ENCODE assay signal across 23 cellular contexts in the genomic region with DNA sequence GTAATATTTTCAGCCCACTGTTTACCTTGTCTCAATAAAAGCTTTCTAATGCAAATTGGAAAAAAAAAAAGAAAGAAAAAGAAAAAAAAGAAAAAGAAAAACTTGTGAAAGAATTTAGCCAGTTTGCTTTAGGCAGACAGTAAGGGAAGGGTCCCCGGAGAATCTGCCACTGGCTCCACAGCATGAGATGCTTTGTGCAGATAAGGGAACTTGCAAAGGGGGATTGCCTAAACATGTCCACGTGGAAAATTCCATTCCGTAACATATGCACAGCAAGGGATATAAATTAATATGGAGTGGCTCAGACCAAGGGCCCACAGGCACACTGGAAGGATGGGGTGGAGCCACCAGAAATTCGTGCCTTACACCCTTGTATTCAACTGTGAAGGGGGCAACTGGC. TPM values are rescaled to one million over a fixed set of nuclear protein-coding genes. Genes with fewer than 3 reads are reported as not detected.
DNase-seq lines count a peak whose midpoint lies in the region; FAIRE-seq and TF ChIP-seq lines count a peak whose summit lies in the region.
"Had no signal": no experiment of that assay in that cellular context is flagged by ENCODE, and none has a peak within 500 bp of the region (broad histone marks: within the 10 kb centered on the region; RNA-seq: fewer than 3 reads in every experiment).

No MANE protein-coding gene starts in this region.

- H4K5ac ChIP-seq in H1 (ENCODE audit: insufficient read length, low read depth, low read length) (no peak overlapping the region), H9 (ENCODE audit: insufficient read length, low read depth, low read length) (no peak overlapping the region)

- WGBS in H1 (ENCODE audit: extremely low coverage in 1 of 2, insufficient coverage in 1 of 2, insufficient read length in 1 of 2, insufficient replicate concordance in 2 of 2, low coverage in 1 of 2, low lambda C conversion rate in 2 of 2, missing lambda C conversion rate in 1 of 2), 2 experiments, result 68% methylated on average over 4 of the region's 4 CpGs; no CpG with 5 or more reads in 1 of the 2 experiments
- WGBS in neuronal stem cell (ENCODE audit: extremely low coverage in 2 of 2, insufficient read length in 2 of 2, insufficient replicate concordance in 1 of 2), 2 donors, result no CpG with 5 or more reads among the region's 4 CpGs
- WGBS in H9 (ENCODE audit: extremely low coverage, insufficient read length, low lambda C conversion rate), result no CpG with 5 or more reads among the region's 4 CpGs

- no TSS peak for BruUV-seq in A673 (replicated peaks; lab: Mats Ljungman, UMichigan)

- no peak for TF ChIP-seq POLR2A in H1 (IDR thresholded peaks at IDR 0.05; ENCODE audit: control extremely low read depth in 1 of 2, low read depth in 2 of 2, low read length in 2 of 2)

- no peak for TF ChIP-seq RAD21 in H1 (IDR thresholded peaks at IDR 0.05 in 1 of 2, conservative IDR thresholded peaks at IDR 0.05 in 1 of 2; ENCODE audit: low read depth in 2 of 2, low read length in 2 of 2)

- H3K4me3 ChIP-seq in A673 (ENCODE audit: low read depth, low read length, poor library complexity, severe bottlenecking) (no peak overlapping the region), HAP-1 (no peak overlapping the region), H1 (ENCODE audit: extremely low read depth in 1 of 4, insufficient read depth in 2 of 4, low read depth in 3 of 4, low read length in 4 of 4) (no peak overlapping the region), neuronal stem cell (ENCODE audit: low read length in 2 of 2) (no peak overlapping the region)
- H3K4me3 ChIP-seq: MG63 had no signal

- H3K36me3 Mint-ChIP-seq in nephron progenitor cell (ENCODE audit: low read depth) (peaks cover 5% of the 10 kb centered on the region), H9 (ENCODE audit: insufficient read depth in 1 of 3, low read depth in 3 of 3) (no peaks in the 10 kb centered on the region; a peak in 3 of 7 replicates)
- H3K36me3 Mint-ChIP-seq: CD14-positive monocyte had no signal

- no peak for TF ChIP-seq EP300 in H1 (IDR thresholded peaks at IDR 0.05; ENCODE audit: borderline replicate concordance in 1 of 2, low read depth in 2 of 2, low read length in 2 of 2)

- H3K18ac ChIP-seq in H1 (ENCODE audit: extremely low read depth, low read length), result no peak overlapping the region
- no peak overlapping the region for H3K18ac ChIP-seq in neuronal stem cell (ENCODE audit: low read length)
- H3K18ac ChIP-seq in H9 (ENCODE audit: insufficient read length, low read depth, low read length), result no peak overlapping the region

- in situ Hi-C loops in HAP-1 (cut with MboI; ENCODE audit: low sequenced_read_pairs), result no loop called here

- H3K27ac Mint-ChIP-seq in nephron progenitor cell (no peak overlapping the region), H9 (no peak overlapping the region)
- H3K27ac Mint-ChIP-seq: B cell, CD14-positive monocyte, HFFc6 had no signal

- H3K4ac ChIP-seq in H1 (replicated peaks; ENCODE audit: insufficient read length, low read depth, low read length) (no peak overlapping the region), neuronal stem cell (ENCODE audit: low read length) (no peak overlapping the region), H9 (ENCODE audit: low read depth, low read length) (no peak overlapping the region)

- H2AFZ ChIP-seq in H1 (ENCODE audit: low read length) (peak overlapping the region; percentile 69; the same call in 1 of the 2 replicates), neuronal stem cell (ENCODE audit: low read length) (peak overlapping the region; percentile 74), H9 (ENCODE audit: low read length) (no peak overlapping the region)

- H2AK5ac ChIP-seq in H1 (ENCODE audit: low read depth, low read length) (no peak overlapping the region), neuronal stem cell (ENCODE audit: low read depth, low read length) (no peak overlapping the region), H9 (ENCODE audit: insufficient read length, low read length) (no peak overlapping the region)

- no peak for FAIRE-seq in H1 (lab: Jason Lieb, UNC)
- FAIRE-seq: GM12892, H54 had no signal

- H2BK5ac ChIP-seq in H1 (ENCODE audit: low read depth, low read length) (0 out of 2 replicates have a peak overlapping the region, but pooled peaks have one; percentile 12), neuronal stem cell (ENCODE audit: low read length) (no peak overlapping the region), H9 (ENCODE audit: insufficient read length, low read length) (no peak overlapping the region)

- CTCF ChIA-PET in A673 (lab: Charles Lee) (no interaction called here), H1 (lab: Charles Lee; ENCODE audit: partially characterized antibody) (interaction anchor here (0.8 to 1.1 kb wide), 2 partner anchors 37 to 337 kb away, joined by 3 to 4 read pairs; no protein-coding TSS in a partner anchor)

- H3K9me3 Mint-ChIP-seq in nephron progenitor cell (peaks cover 14% of the 10 kb centered on the region), H9 (peaks cover 2 to 8% of the 10 kb centered on the region in 2 experiments; a peak in 3 of 5 replicates)
- H3K9me3 Mint-ChIP-seq: HFFc6 had no signal

- H3K4me1 ChIP-seq in A673 (ENCODE audit: insufficient read depth, low read length, poor library complexity, severe bottlenecking) (no peaks in the 10 kb centered on the region), HAP-1 (peaks cover 12% of the 10 kb centered on the region), H1 (replicated peaks in 1 of 4; ENCODE audit: control insufficient read depth in 3 of 4, insufficient read depth in 4 of 4, low read length in 3 of 4) (no peaks in the 10 kb centered on the region), neuronal stem cell (ENCODE audit: control insufficient read depth in 2 of 2, insufficient read depth in 1 of 2, low read depth in 1 of 2, low read length in 2 of 2) (peaks cover 4% of the 10 kb centered on the region in 2 donors), H9 (ENCODE audit: insufficient read depth, low read length) (no peaks in the 10 kb centered on the region)

- H3K14ac ChIP-seq in H1 (ENCODE audit: insufficient read length) (no peak overlapping the region), neuronal stem cell (ENCODE audit: low read length) (no peak overlapping the region), H9 (ENCODE audit: insufficient read depth, low read length) (no peak overlapping the region)

- H4K91ac ChIP-seq in H1 (replicated peaks; ENCODE audit: insufficient read length, low read length), result no peak overlapping the region
- no peak overlapping the region for H4K91ac ChIP-seq in neuronal stem cell (ENCODE audit: low read depth, low read length, poor library complexity)
- no peak overlapping the region for H4K91ac ChIP-seq in H9 (ENCODE audit: insufficient read length, low read depth, low read length)

- H3K4me3 Mint-ChIP-seq in nephron progenitor cell (no peak overlapping the region), H9 (no peak overlapping the region)
- H3K4me3 Mint-ChIP-seq: B cell, CD14-positive monocyte, HFFc6 had no signal

- H3K79me2 ChIP-seq in H1 (ENCODE audit: control insufficient read depth in 1 of 2, insufficient read depth in 2 of 2, low read length in 2 of 2), result no peaks in the 10 kb centered on the region
- H3K79me2 ChIP-seq in H9 (ENCODE audit: insufficient read depth, low read length), result no peaks in the 10 kb centered on the region

- H3K23me2 ChIP-seq in H1 (ENCODE audit: low read depth, low read length) (no peaks in the 10 kb centered on the region), H9 (ENCODE audit: insufficient read length, low read depth, low read length, poor library complexity, severe bottlenecking) (no peaks in the 10 kb centered on the region)

- H2BK120ac ChIP-seq in H1 (replicated peaks; ENCODE audit: low read depth, low read length) (no peak overlapping the region), neuronal stem cell (ENCODE audit: low read depth, low read length) (no peak overlapping the region), H9 (ENCODE audit: low read depth, low read length, poor library complexity, severe bottlenecking) (no peak overlapping the region)

- no peak overlapping the region for H3K27ac ChIP-seq in A673 (ENCODE audit: low read depth, low read length, poor library complexity, severe bottlenecking)
- H3K27ac ChIP-seq in H1 (ENCODE audit: low read depth, low read length), result no peak overlapping the region
- no peak overlapping the region for H3K27ac ChIP-seq in neuronal stem cell (replicated peaks; ENCODE audit: low read length)
- H3K27ac ChIP-seq in H9 (ENCODE audit: insufficient read length, low read depth, low read length), result no peak overlapping the region

- H3K79me1 ChIP-seq in H1 (ENCODE audit: low read depth, low read length), result no peaks in the 10 kb centered on the region
- no peaks in the 10 kb centered on the region for H3K79me1 ChIP-seq in neuronal stem cell (ENCODE audit: low read depth, low read length)
- no peaks in the 10 kb centered on the region for H3K79me1 ChIP-seq in H9 (ENCODE audit: insufficient read depth, low read depth, low read length, poor library complexity, severe bottlenecking)

- peak; percentile 45 for DNase-seq in A673 (ENCODE audit: low spot score)
- DNase-seq in HAP-1 (ENCODE audit: low spot score in 2 of 2), result peak; percentile 57
- DNase-seq in H1 (ENCODE audit: low read depth in 1 of 2, low spot score in 2 of 2), result no peak
- no peak for DNase-seq in neuronal stem cell (ENCODE audit: low spot score)
- DNase-seq in nephron progenitor cell, result no peak
- DNase-seq in activated naive CD4-positive, alpha-beta T cell treated with Interleukin-2 at 50 U/mL for 16 hours, result no peak
- DNase-seq in H9, result no peak
- DNase-seq: Calu3, DND-41, HFFc6, KG1, MG63, NCI-H1105 treated with DMSO at 0.1 percent for 48 hours, NCI-H1930, NCI-H2107, NCI-H446 treated with DMSO at 0.1 percent for 48 hours, NCI-H526 treated with DMSO at 0.1 percent for 48 hours, Right ventricle myocardium superior, RPMI8226 had no signal

- H3K9me3 ChIP-seq in A673 (ENCODE audit: low read depth, low read length, poor library complexity, severe bottlenecking) (no peaks in the 10 kb centered on the region), HAP-1 (peaks cover 3% of the 10 kb centered on the region; the same call in 1 of the 2 replicates), H1 (ENCODE audit: insufficient read depth in 2 of 2, low read depth in 1 of 2, low read length in 1 of 2) (no peaks in the 10 kb centered on the region), neuronal stem cell (replicated peaks in 1 of 2; ENCODE audit: control insufficient read depth in 2 of 2, insufficient read depth in 1 of 2, low read depth in 1 of 2, low read length in 2 of 2) (peaks cover 2 to 7% of the 10 kb centered on the region in 2 donors), H9 (ENCODE audit: control insufficient read depth, low read depth, low read length) (no peaks in the 10 kb centered on the region)
- H3K9me3 ChIP-seq: MG63 had no signal

- no peak overlapping the region for H3K4me2 ChIP-seq in H1 (ENCODE audit: insufficient read depth in 1 of 2, low read depth in 2 of 2, low read length in 2 of 2)
- no peak overlapping the region for H3K4me2 ChIP-seq in neuronal stem cell (ENCODE audit: insufficient read depth, low read length, poor library complexity, severe bottlenecking)
- no peak overlapping the region for H3K4me2 ChIP-seq in H9 (ENCODE audit: insufficient read depth, insufficient read length, low read length)

- H3K4me1 Mint-ChIP-seq in nephron progenitor cell (peaks cover 26% of the 10 kb centered on the region), H9 (peaks cover 2 to 4% of the 10 kb centered on the region in 2 experiments; a peak in 1 of 4 replicates)
- H3K4me1 Mint-ChIP-seq: B cell, CD14-positive monocyte had no signal

- no peak overlapping the region for H3K56ac ChIP-seq in H1 (replicated peaks; ENCODE audit: insufficient read length, low read depth, low read length)
- no peak overlapping the region for H3K56ac ChIP-seq in H9 (ENCODE audit: insufficient read length, low read depth, low read length)

- H2BK15ac ChIP-seq in H1 (ENCODE audit: low read length), result no peak overlapping the region
- no peak overlapping the region for H2BK15ac ChIP-seq in neuronal stem cell (ENCODE audit: low read length)
- no peak overlapping the region for H2BK15ac ChIP-seq in H9 (ENCODE audit: low read depth, low read length)

- no peaks in the 10 kb centered on the region for H3K27me3 Mint-ChIP-seq in nephron progenitor cell (ENCODE audit: low read depth, poor library complexity)
- peaks cover 2% of the 10 kb centered on the region; the same call in 1 of the 2 replicates for H3K27me3 Mint-ChIP-seq in H9 (ENCODE audit: low read depth)
- H3K27me3 Mint-ChIP-seq: B cell had no signal

- H4K8ac ChIP-seq in H1 (ENCODE audit: extremely low read depth, insufficient read depth, low read length) (no peak overlapping the region), neuronal stem cell (ENCODE audit: low read depth, low read length) (no peak overlapping the region), H9 (replicated peaks; ENCODE audit: insufficient read length, low read depth, low read length) (no peak overlapping the region)

- intact Hi-C loops in A673 (cut with micrococcal nuclease; ENCODE audit: unreplicated experiment), result no loop called here

- H3K27me3 ChIP-seq in A673 (replicated peaks; ENCODE audit: insufficient read depth, low read depth, low read length, poor library complexity) (no peaks in the 10 kb centered on the region), HAP-1 (ENCODE audit: low read depth) (no peaks in the 10 kb centered on the region), H1 (replicated peaks in 1 of 4; ENCODE audit: control insufficient read depth in 3 of 4, extremely low read depth in 1 of 4, insufficient read depth in 3 of 4, low read length in 3 of 4) (no peaks in the 10 kb centered on the region), neuronal stem cell (ENCODE audit: control insufficient read depth in 3 of 3, insufficient read depth in 3 of 3, low read depth in 1 of 3, low read length in 3 of 3) (no peaks in the 10 kb centered on the region), H9 (ENCODE audit: insufficient read depth, low read length) (no peaks in the 10 kb centered on the region)
- H3K27me3 ChIP-seq: MG63 had no signal

- H2BK20ac ChIP-seq in H1 (ENCODE audit: low read length) (no peak overlapping the region), H9 (ENCODE audit: low read depth, low read length, poor library complexity, severe bottlenecking) (no peak overlapping the region)

- H3K23ac ChIP-seq in H1 (ENCODE audit: insufficient read length) (no peak overlapping the region), neuronal stem cell (ENCODE audit: low read depth, low read length, poor library complexity) (no peak overlapping the region), H9 (ENCODE audit: insufficient read length, low read depth, low read length) (no peak overlapping the region)

- H3K9ac ChIP-seq in H1 (replicated peaks in 1 of 4; ENCODE audit: extremely low read depth in 1 of 4, low read depth in 3 of 4, low read length in 3 of 4) (no peak overlapping the region), neuronal stem cell (ENCODE audit: low read depth, low read length, poor library complexity) (no peak overlapping the region), H9 (ENCODE audit: extremely low read depth, insufficient read length, low read length) (no peak overlapping the region)

- no peak overlapping the region for H2BK12ac ChIP-seq in H1 (ENCODE audit: low read depth, low read length)
- no peak overlapping the region for H2BK12ac ChIP-seq in neuronal stem cell (ENCODE audit: low read length)
- H2BK12ac ChIP-seq in H9 (ENCODE audit: insufficient read length, low read depth, low read length), result no peak overlapping the region

- H3T11ph ChIP-seq in H9 (ENCODE audit: low read length), result no peak overlapping the region

- no peak for TF ChIP-seq CTCF in A673 (conservative IDR thresholded peaks at IDR 0.05; ENCODE audit: low read depth, low read length)
- no peak for TF ChIP-seq CTCF in H1 (IDR thresholded peaks at IDR 0.05; ENCODE audit: control extremely low read depth in 1 of 3, insufficient read depth in 1 of 3, low read depth in 1 of 3, low read length in 3 of 3)
- TF ChIP-seq CTCF in nephron progenitor cell (IDR thresholded peaks at IDR 0.05), result no peak
- TF ChIP-seq CTCF in H9 (conservative IDR thresholded peaks at IDR 0.05), result no peak

- POLR2A ChIA-PET in A673 (lab: Charles Lee; ENCODE audit: low non-redundant PET) (no interaction called here), H1 (lab: Charles Lee; ENCODE audit: partially characterized antibody) (interaction anchor here (1.2 kb wide), 1 partner anchor 47 kb away, joined by 4 read pairs; the partner anchor contains the start of gene SLX4IP)

- H4K20me1 ChIP-seq in H1 (replicated peaks in 1 of 2; ENCODE audit: control insufficient read depth in 1 of 2, insufficient read depth in 2 of 2, low read length in 2 of 2) (no peaks in the 10 kb centered on the region), H9 (ENCODE audit: control insufficient read depth, insufficient read depth, insufficient read length) (no peaks in the 10 kb centered on the region)

- H3K36me3 ChIP-seq in A673 (ENCODE audit: insufficient read depth, low read length, poor library complexity, severe bottlenecking), result no peaks in the 10 kb centered on the region
- no peaks in the 10 kb centered on the region for H3K36me3 ChIP-seq in HAP-1 (replicated peaks)
- no peaks in the 10 kb centered on the region for H3K36me3 ChIP-seq in H1 (ENCODE audit: control insufficient read depth in 2 of 4, insufficient read depth in 4 of 4, low read length in 3 of 4)
- H3K36me3 ChIP-seq in neuronal stem cell (replicated peaks in 1 of 2; ENCODE audit: control insufficient read depth in 2 of 2, insufficient read depth in 2 of 2, low read length in 2 of 2), result no peaks in the 10 kb centered on the region
- H3K36me3 ChIP-seq: MG63 had no signal

RNA-seq across cellular contexts. Expression of gene MKKS, which starts 45.5 kb away (rescaled TPM):
- total RNA-seq in A673 (2021) (29.2 and 31.9 TPM in 2 replicates), H9 (2021) (10.6 and 11.6 TPM in 2 replicates)
- 21.7 and 24.8 TPM in 2 replicates for total RNA-seq in H1 (2021; fragmentation: NEBNext Ultra II Directional; extraction: Animal tissue kit (Norgen Biotek cat#: 25700))
- 8.3 and 15.9 TPM in 2 replicates for polyA plus RNA-seq in H1 (2011; rRNA removed)
- 14.9 TPM for polyA plus RNA-seq in H1 (2011; cell fraction: cytosol; rRNA removed)
- 7.0 TPM for polyA plus RNA-seq in H1 (2011; cell fraction: nucleus; rRNA removed)
- polyA plus RNA-seq in H1 (2012, experiment 1 of 2), result 15.4 to 22.0 TPM (median 17.2 TPM) in 4 replicates
- 2.2 TPM for polyA plus RNA-seq in H1 (2012, experiment 2 of 2)
- polyA plus RNA-seq in H1 (2013, experiment 1 of 2), result 14.7 TPM
- 16.0 TPM for polyA plus RNA-seq in H1 (2013, experiment 2 of 2)
- 22.1 and 22.3 TPM in 2 replicates for polyA minus RNA-seq in H1 (2011; rRNA and poly(A)+ RNA removed)
- 10.3 TPM for polyA minus RNA-seq in H1 (2011; cell fraction: cytosol; rRNA and poly(A)+ RNA removed)
- polyA minus RNA-seq in H1 (2011; cell fraction: nucleus; rRNA and poly(A)+ RNA removed), result 9.2 TPM
- 31.2 TPM for polyA plus RNA-seq in neuronal stem cell (2013, experiment 1 of 2)
- 31.1 TPM for polyA plus RNA-seq in neuronal stem cell (2013, experiment 2 of 2)

RNA-seq across cellular contexts. Expression of gene SLX4IP, which starts 46.5 kb away (rescaled TPM):
- total RNA-seq in A673 (2021) (8.5 and 9.8 TPM in 2 replicates), H9 (2021) (7.1 and 7.9 TPM in 2 replicates)
- total RNA-seq in H1 (2021; fragmentation: NEBNext Ultra II Directional; extraction: Animal tissue kit (Norgen Biotek cat#: 25700)), result 8.7 and 9.4 TPM in 2 replicates
- 1.7 and 2.4 TPM in 2 replicates for polyA plus RNA-seq in H1 (2011; rRNA removed)
- 2.3 TPM for polyA plus RNA-seq in H1 (2011; cell fraction: cytosol; rRNA removed)
- 4.1 TPM for polyA plus RNA-seq in H1 (2011; cell fraction: nucleus; rRNA removed)
- 2.6 to 4.5 TPM (median 2.8 TPM) in 4 replicates for polyA plus RNA-seq in H1 (2012, experiment 1 of 2)
- 0.31 TPM for polyA plus RNA-seq in H1 (2012, experiment 2 of 2)
- 3.5 TPM for polyA plus RNA-seq in H1 (2013, experiment 1 of 2)
- 3.6 TPM for polyA plus RNA-seq in H1 (2013, experiment 2 of 2)
- 11.9 and 12.4 TPM in 2 replicates for polyA minus RNA-seq in H1 (2011; rRNA and poly(A)+ RNA removed)
- polyA minus RNA-seq in H1 (2011; cell fraction: cytosol; rRNA and poly(A)+ RNA removed), result 6.4 TPM
- 9.1 TPM for polyA minus RNA-seq in H1 (2011; cell fraction: nucleus; rRNA and poly(A)+ RNA removed)
- polyA plus RNA-seq in neuronal stem cell (2013, experiment 1 of 2), result 3.3 TPM
- polyA plus RNA-seq in neuronal stem cell (2013, experiment 2 of 2), result 3.3 TPM

Comparison
In these comparisons a context has a peak if more than half of its experiments do, and no peak if none do; other contexts are left out.
1. DNase-seq: peak in A673 (single experiment) and HAP-1 (2 of 2); none in H1 (0 of 2), neuronal stem cell (single experiment), nephron progenitor cell (single experiment), activated naive CD4-positive, alpha-beta T cell treated with Interleukin-2 at 50 U/mL for 16 hours (single experiment) and H9 (single experiment).